In genomic region chr15:64836023-64836536, GRCh38 we compare ENCODE assay signal across 8 cellular contexts. TPM values are rescaled to one million over a fixed set of nuclear protein-coding genes. Genes with fewer than 3 reads are reported as not detected.
DNase-seq lines count a peak whose midpoint lies in the region; ATAC-seq and TF ChIP-seq lines count a peak whose summit lies in the region.

No MANE protein-coding gene starts in this region.

- peaks cover 49% of the 10 kb centered on the region for H3K4me1 Mint-ChIP-seq in CD8-positive, alpha-beta T cell (ENCODE audit: low read depth)
- peaks cover 61% of the 10 kb centered on the region for H3K4me1 Mint-ChIP-seq in dendritic cell treated with granulocyte-macrophage colony-stimulating factor and Interleukin-4, amounts not matched to agents 40 ng/mL and 50 ng/mL, for 4 days (ENCODE audit: low read depth)
- H3K4me1 Mint-ChIP-seq in natural killer cell = peaks cover 53 to 55% of the 10 kb centered on the region in 2 donors

- intact Hi-C loops in CD8-positive, alpha-beta T cell (cut with DNase I, micrococcal nuclease) = loop anchor here in 1 of 2 experiments (5.0 kb wide), 1 partner anchor 739 kb away; the partner anchor contains the start of gene SNX1
- intact Hi-C loops in dendritic cell treated with granulocyte-macrophage colony-stimulating factor and Interleukin-4, amounts not matched to agents 40 ng/mL and 50 ng/mL, for 4 days (cut with micrococcal nuclease) = no loop called here
- intact Hi-C loops in natural killer cell (cut with micrococcal nuclease) = no loop called here

- no peak for DNase-seq in CD8-positive, alpha-beta T cell
- no peak for DNase-seq in natural killer cell
- DNase-seq in superior temporal gyrus (ENCODE audit: extremely low spot score) = no peak
- no peak for DNase-seq in amygdala (lab: John Stamatoyannopoulos, UW)
- no peak for DNase-seq in stimulated activated CD4-positive, alpha-beta T cell treated with anti-CD3 and anti-CD28 coated beads, Interleukin-12 subunit alpha, Interleukin-12 subunit beta, amount 100 ng/mL, for 4 hours

- H3K27ac Mint-ChIP-seq in CD8-positive, alpha-beta T cell = peak overlapping the region; percentile 43
- peak overlapping the region; percentile 83 for H3K27ac Mint-ChIP-seq in dendritic cell treated with granulocyte-macrophage colony-stimulating factor and Interleukin-4, amounts not matched to agents 40 ng/mL and 50 ng/mL, for 4 days
- peak overlapping the region; percentile 80 to 84 for H3K27ac Mint-ChIP-seq in natural killer cell

- no peaks in the 10 kb centered on the region for H3K9me3 ChIP-seq in CD8-positive, alpha-beta T cell (ENCODE audit: low read length)
- no peaks in the 10 kb centered on the region for H3K9me3 ChIP-seq in KOPT-K1 (ENCODE audit: insufficient read depth, low read length, poor library complexity, severe bottlenecking)

- no peaks in the 10 kb centered on the region for H3K27me3 Mint-ChIP-seq in CD8-positive, alpha-beta T cell (ENCODE audit: low read depth)
- no peaks in the 10 kb centered on the region for H3K27me3 Mint-ChIP-seq in dendritic cell treated with granulocyte-macrophage colony-stimulating factor and Interleukin-4, amounts not matched to agents 40 ng/mL and 50 ng/mL, for 4 days
- H3K27me3 Mint-ChIP-seq in natural killer cell (ENCODE audit: low read depth in 2 of 2) = no peaks in the 10 kb centered on the region

- CTCF ChIA-PET in CD8-positive, alpha-beta T cell (lab: Charles Lee) = interaction anchor here (0.8 to 4.2 kb wide), 19 partner anchors 9 to 201 kb away, joined by 3 to 23 read pairs (median 6); partner anchors contain the start of gene PIF1

- ATAC-seq in CD8-positive, alpha-beta T cell = no peak
- peak in 2 of 3 donors; percentile 2 to 7 for ATAC-seq in natural killer cell
- ATAC-seq in HG02870 (IDR thresholded peaks at IDR 0.05; ENCODE audit: unreplicated experiment) = no peak

- no peak overlapping the region for H3K27ac ChIP-seq in CD8-positive, alpha-beta T cell (ENCODE audit: low read depth, low read length)
- H3K27ac ChIP-seq in KOPT-K1 (ENCODE audit: low read depth, low read length, poor library complexity, severe bottlenecking) = peak overlapping the region; percentile 46

- no peak for TF ChIP-seq CTCF in CD8-positive, alpha-beta T cell (IDR thresholded peaks at IDR 0.05)
- TF ChIP-seq CTCF in natural killer cell (IDR thresholded peaks at IDR 0.05) = peak; percentile 51

- POLR2A ChIA-PET in CD8-positive, alpha-beta T cell (lab: Charles Lee) = interaction anchor here (1.1 to 1.9 kb wide), 3 partner anchors 10 to 58 kb away, joined by 3 to 17 read pairs (median 3); partner anchors contain the start of gene PIF1

- H3K4me3 Mint-ChIP-seq in CD8-positive, alpha-beta T cell = no peak overlapping the region
- peak overlapping the region; percentile 4 for H3K4me3 Mint-ChIP-seq in dendritic cell treated with granulocyte-macrophage colony-stimulating factor and Interleukin-4, amounts not matched to agents 40 ng/mL and 50 ng/mL, for 4 days
- H3K4me3 Mint-ChIP-seq in natural killer cell = peak overlapping the region; percentile 67

- no peak overlapping the region for H3K4me3 ChIP-seq in CD8-positive, alpha-beta T cell (ENCODE audit: low read depth, low read length)

- no peaks in the 10 kb centered on the region for H3K27me3 ChIP-seq in CD8-positive, alpha-beta T cell (ENCODE audit: insufficient read depth, low read length)

- H3K36me3 Mint-ChIP-seq in CD8-positive, alpha-beta T cell = no peaks in the 10 kb centered on the region
- H3K36me3 Mint-ChIP-seq in dendritic cell treated with granulocyte-macrophage colony-stimulating factor and Interleukin-4, amounts not matched to agents 40 ng/mL and 50 ng/mL, for 4 days (ENCODE audit: low read depth) = no peaks in the 10 kb centered on the region
- no peaks in the 10 kb centered on the region for H3K36me3 Mint-ChIP-seq in natural killer cell

- H3K4me1 ChIP-seq in CD8-positive, alpha-beta T cell (ENCODE audit: insufficient read depth, low read length) = peaks cover 53% of the 10 kb centered on the region

- H3K9me3 Mint-ChIP-seq in CD8-positive, alpha-beta T cell = no peaks in the 10 kb centered on the region
- H3K9me3 Mint-ChIP-seq in dendritic cell treated with granulocyte-macrophage colony-stimulating factor and Interleukin-4, amounts not matched to agents 40 ng/mL and 50 ng/mL, for 4 days = no peaks in the 10 kb centered on the region
- no peaks in the 10 kb centered on the region for H3K9me3 Mint-ChIP-seq in natural killer cell

- H3K36me3 ChIP-seq in CD8-positive, alpha-beta T cell (ENCODE audit: insufficient read depth, low read length) = no peaks in the 10 kb centered on the region
- no peaks in the 10 kb centered on the region for H3K36me3 ChIP-seq in KOPT-K1 (ENCODE audit: insufficient read depth, low read length)

RNA-seq across cellular contexts. Expression of gene PLEKHO2, which starts 5.6 kb away (rescaled TPM):
- 1 to 10 TPM; 7.9 to 8.2 TPM for total RNA-seq in CD8-positive, alpha-beta T cell
- 10 to 100 TPM; 35.3 to 53.4 (median 49.8) TPM for total RNA-seq in natural killer cell

RNA-seq across cellular contexts. Expression of gene PIF1, which starts 10.6 kb away (rescaled TPM):
- under 1 TPM; 0.50 to 0.76 TPM for total RNA-seq in CD8-positive, alpha-beta T cell
- 10 to 100 TPM in 1 of 3 donors, 1 to 10 TPM in 2; 6.2 to 23.9 (median 9.7) TPM for total RNA-seq in natural killer cell

Comparison
In these comparisons a context has a peak if more than half of its experiments do, and no peak if none do; other contexts are left out.
1. ATAC-seq: peak in natural killer cell (2 of 3); none in CD8-positive, alpha-beta T cell (single experiment) and HG02870 (single experiment).
2. RNA of gene PIF1, which starts 10.6 kb away (total RNA-seq): 6.2 to 23.9 TPM in natural killer cell; 0.50 to 0.76 TPM in CD8-positive, alpha-beta T cell; every median in the first group is over 4 times any median in the second.
3. Peak in every context shown above with its lines, with median percentiles within 50 percentile points of each other: H3K27ac Mint-ChIP-seq.